In genomic region chr4:140603286-140603685, GRCh38 we compare ENCODE assay signal across 32 cellular contexts. TPM values are rescaled to one million over a fixed set of nuclear protein-coding genes. Genes with fewer than 3 reads are reported as not detected.
DNase-seq lines count a peak whose midpoint lies in the region; ATAC-seq lines count a peak whose summit lies in the region.
"Had no signal": no experiment of that assay in that cellular context is flagged by ENCODE, and none has a peak within 500 bp of the region (broad histone marks: within the 10 kb centered on the region; RNA-seq: fewer than 3 reads in every experiment).

No MANE protein-coding gene starts in this region.

- no peaks in the 10 kb centered on the region for H3K9me3 Mint-ChIP-seq in activated naive CD4-positive, alpha-beta T cell treated with anti-CD3 and anti-CD28 coated beads for 36 hours
- no peaks in the 10 kb centered on the region for H3K9me3 Mint-ChIP-seq in activated naive CD4-positive, alpha-beta T cell treated with anti-CD3 and anti-CD28 coated beads, Interleukin-2, amount 10 ng/mL, durations not matched to agents 7 days and 5 days
- H3K9me3 Mint-ChIP-seq: activated T-cell treated with anti-CD3 and anti-CD28 coated beads, Interleukin-2, amount 50 U/mL, for 4 hours; CD8-positive, alpha-beta memory T cell; stimulated activated naive CD8-positive, alpha-beta T cell treated with anti-CD3 and anti-CD28 coated beads, Interleukin-15, Interleukin-2, amounts not matched to agents 100 ng/mL and 50 ng/mL, for 24 hours had no signal

- CTCF ChIA-PET in activated naive CD4-positive, alpha-beta T cell treated with anti-CD3 and anti-CD28 coated beads for 36 hours (lab: Charles Lee) = interaction anchor here (1.3 kb wide), 1 partner anchor 243 kb away, joined by 3 read pairs; no protein-coding TSS in a partner anchor
- CTCF ChIA-PET in activated naive CD4-positive, alpha-beta T cell treated with anti-CD3 and anti-CD28 coated beads, Interleukin-2, amount 10 ng/mL, durations not matched to agents 7 days and 5 days (lab: Charles Lee) = no interaction called here

- H3K27me3 Mint-ChIP-seq in activated naive CD4-positive, alpha-beta T cell treated with anti-CD3 and anti-CD28 coated beads for 36 hours (ENCODE audit: low read depth) = peaks cover 6% of the 10 kb centered on the region
- peaks cover 9% of the 10 kb centered on the region for H3K27me3 Mint-ChIP-seq in activated naive CD4-positive, alpha-beta T cell treated with anti-CD3 and anti-CD28 coated beads, Interleukin-2, amount 10 ng/mL, durations not matched to agents 7 days and 5 days

- intact Hi-C loops in activated naive CD4-positive, alpha-beta T cell treated with anti-CD3 and anti-CD28 coated beads for 36 hours (cut with micrococcal nuclease) = no loop called here

- H3K4me3 Mint-ChIP-seq in activated naive CD4-positive, alpha-beta T cell treated with anti-CD3 and anti-CD28 coated beads for 36 hours = no peak overlapping the region
- H3K4me3 Mint-ChIP-seq in activated naive CD4-positive, alpha-beta T cell treated with anti-CD3 and anti-CD28 coated beads, Interleukin-2, amount 10 ng/mL, durations not matched to agents 7 days and 5 days = no peak overlapping the region
- H3K4me3 Mint-ChIP-seq: activated T-cell treated with anti-CD3 and anti-CD28 coated beads, Interleukin-2, amount 50 U/mL, for 4 hours; B cell; neural crest cell; stimulated activated naive CD8-positive, alpha-beta T cell treated with anti-CD3 and anti-CD28 coated beads, Interleukin-15, Interleukin-2, amounts not matched to agents 100 ng/mL and 50 ng/mL, for 24 hours had no signal

- H3K27ac Mint-ChIP-seq in activated naive CD4-positive, alpha-beta T cell treated with anti-CD3 and anti-CD28 coated beads for 36 hours = peak overlapping the region; percentile 35
- H3K27ac Mint-ChIP-seq in activated naive CD4-positive, alpha-beta T cell treated with anti-CD3 and anti-CD28 coated beads, Interleukin-2, amount 10 ng/mL, durations not matched to agents 7 days and 5 days = no peak overlapping the region
- H3K27ac Mint-ChIP-seq: B cell; CD8-positive, alpha-beta memory T cell; stimulated activated naive CD8-positive, alpha-beta T cell treated with anti-CD3 and anti-CD28 coated beads, Interleukin-15, Interleukin-2, amounts not matched to agents 100 ng/mL and 50 ng/mL, for 24 hours had no signal

- no peaks in the 10 kb centered on the region for H3K4me1 Mint-ChIP-seq in activated naive CD4-positive, alpha-beta T cell treated with anti-CD3 and anti-CD28 coated beads for 36 hours (ENCODE audit: low read depth)
- no peaks in the 10 kb centered on the region for H3K4me1 Mint-ChIP-seq in activated naive CD4-positive, alpha-beta T cell treated with anti-CD3 and anti-CD28 coated beads, Interleukin-2, amount 10 ng/mL, durations not matched to agents 7 days and 5 days
- H3K4me1 Mint-ChIP-seq: B cell; CD8-positive, alpha-beta memory T cell had no signal

- DNase-seq in activated naive CD4-positive, alpha-beta T cell treated with anti-CD3 and anti-CD28 coated beads for 36 hours = no peak
- DNase-seq in activated naive CD4-positive, alpha-beta T cell treated with anti-CD3 and anti-CD28 coated beads, Interleukin-2, amount 10 ng/mL, durations not matched to agents 7 days and 5 days = no peak
- peak; percentile 91 for DNase-seq in NCI-H146 (lab: John Stamatoyannopoulos, UW)
- peak; percentile 33 for DNase-seq in foreskin melanocyte
- no peak for DNase-seq in stimulated activated naive CD8-positive, alpha-beta T cell treated with anti-CD3 and anti-CD28 coated beads, Interleukin-15, Interleukin-2, amounts not matched to agents 100 U/mL and 50 U/mL, for 24 hours
- DNase-seq in HuH-7.5 (ENCODE audit: low spot score) = no peak
- DNase-seq: ACHN; activated CD4-positive, alpha-beta T cell treated with anti-CD3 and anti-CD28 coated beads, Interleukin-2, amount 50 U/mL, for 1 hour; activated CD4-positive, CD25-positive, alpha-beta regulatory T cell; activated gamma-delta T cell; activated T-cell treated with anti-CD3 and anti-CD28 coated beads, Interleukin-2, amount 50 U/mL, for 4 hours; CD8-positive, alpha-beta memory T cell; DMS153; effector CD8-positive, alpha-beta T cell; Kasumi-1; left lung; MV-4-11; NCI-H1930; NCI-H2227 treated with DMSO at 0.1 percent for 48 hours; NCI-H82; right lobe of liver; spleen; stimulated activated CD4-positive, alpha-beta T cell treated with anti-CD3 and anti-CD28 coated beads, Interleukin-2, amount 100 ng/mL, for 24 hours; testis had no signal

- no peaks in the 10 kb centered on the region for H3K36me3 Mint-ChIP-seq in activated naive CD4-positive, alpha-beta T cell treated with anti-CD3 and anti-CD28 coated beads for 36 hours (ENCODE audit: low read depth)
- H3K36me3 Mint-ChIP-seq in activated naive CD4-positive, alpha-beta T cell treated with anti-CD3 and anti-CD28 coated beads, Interleukin-2, amount 10 ng/mL, durations not matched to agents 7 days and 5 days = no peaks in the 10 kb centered on the region
- H3K36me3 Mint-ChIP-seq: CD8-positive, alpha-beta memory T cell had no signal

- no peak for ATAC-seq in HG02938 (IDR thresholded peaks at IDR 0.05; ENCODE audit: unreplicated experiment)
- ATAC-seq in stimulated activated naive CD8-positive, alpha-beta T cell treated with anti-CD3 and anti-CD28 coated beads, Interleukin-15, Interleukin-2, amounts not matched to agents 100 U/mL and 50 U/mL, for 24 hours = no peak
- ATAC-seq: activated T-cell treated with anti-CD3 and anti-CD28 coated beads, Interleukin-2, amount 50 U/mL, for 4 hours; left lung; right lobe of liver had no signal

RNA-seq across cellular contexts. Expression of gene UCP1, which starts 34.5 kb away (rescaled TPM):
- total RNA-seq in activated naive CD4-positive, alpha-beta T cell treated with anti-CD3 and anti-CD28 coated beads for 36 hours = not detected
- total RNA-seq: activated T-cell treated with anti-CD3 and anti-CD28 coated beads, Interleukin-2, amount 50 U/mL, for 4 hours; B cell; cardiac muscle cell; CD8-positive, alpha-beta memory T cell; left lung; mesenteric fat pad; neural crest cell; right lobe of liver; spleen; T-helper 1 cell treated with Interleukin-12 subunit alpha and Interleukin-12 subunit beta and Interleukin-4 antibody, amounts not matched to agents 30 ng/mL and 1 ng/mL, for 36 hours; urinary bladder had no signal

Comparison
In these comparisons a context has a peak if more than half of its experiments do, and no peak if none do; other contexts are left out.
1. DNase-seq: peak in NCI-H146 (single experiment) and foreskin melanocyte (single experiment); none in activated naive CD4-positive, alpha-beta T cell treated with anti-CD3 and anti-CD28 coated beads for 36 hours (single experiment), activated naive CD4-positive, alpha-beta T cell treated with anti-CD3 and anti-CD28 coated beads, Interleukin-2, amount 10 ng/mL, durations not matched to agents 7 days and 5 days (single experiment), stimulated activated naive CD8-positive, alpha-beta T cell treated with anti-CD3 and anti-CD28 coated beads, Interleukin-15, Interleukin-2, amounts not matched to agents 100 U/mL and 50 U/mL, for 24 hours (single experiment) and HuH-7.5 (single experiment).